ENCODE assay signal across 12 cellular contexts in genomic region chr17:2797632-2798031, GRCh38. TPM values are rescaled to one million over a fixed set of nuclear protein-coding genes. Genes with fewer than 3 reads are reported as not detected.
DNase-seq lines count a peak whose midpoint lies in the region; ATAC-seq and TF ChIP-seq lines count a peak whose summit lies in the region.
"Had no signal": no experiment of that assay in that cellular context is flagged by ENCODE, and none has a peak within 500 bp of the region (broad histone marks: within the 10 kb centered on the region; RNA-seq: fewer than 3 reads in every experiment).

No MANE protein-coding gene starts in this region.

- H3K9me3 ChIP-seq in muscle layer of duodenum (ENCODE audit: control insufficient read depth in 1 of 2, low read length in 2 of 2), result no peaks in the 10 kb centered on the region

- CTCF ChIA-PET in activated B cell treated with CpG ODN at 0.5 μM for 24 hours (lab: Charles Lee), result interaction anchor here (1.6 kb wide), 1 partner anchor 12 kb away, joined by 9 read pairs; no protein-coding TSS in a partner anchor

- intact Hi-C loops in activated B cell treated with CpG ODN at 0.5 μM for 24 hours (cut with micrococcal nuclease), result no loop called here

- H3K4me3 ChIP-seq in H7 (ENCODE audit: insufficient read depth, low read depth, low read length) (no peak overlapping the region), muscle layer of duodenum (ENCODE audit: low read depth in 1 of 2, low read length in 2 of 2) (peak overlapping the region; percentile 16 to 40)

- DNase-seq in NCI-H2029 (lab: John Stamatoyannopoulos, UW), result peak; percentile 37
- DNase-seq in NCI-H2029 treated with DMSO at 0.1 percent for 48 hours (lab: John Stamatoyannopoulos, UW), result no peak
- DNase-seq in H7, result peak; percentile 42
- no peak for DNase-seq in activated B cell treated with CpG ODN at 0.5 μM for 24 hours
- no peak for DNase-seq in iPS-NIHi7 (ENCODE audit: extremely low spot score)
- no peak for DNase-seq in putamen (ENCODE audit: low spot score)
- DNase-seq: 8988T, GOT3, head of caudate nucleus had no signal

- H3K27me3 ChIP-seq in H7 (ENCODE audit: control insufficient read depth, insufficient read depth, low read length), result no peaks in the 10 kb centered on the region
- no peaks in the 10 kb centered on the region for H3K27me3 ChIP-seq in muscle layer of duodenum (ENCODE audit: low read depth, low read length)

- H3K4me1 ChIP-seq in muscle layer of duodenum (ENCODE audit: control insufficient read depth in 1 of 2, insufficient read depth in 2 of 2, low read length in 2 of 2), result no peaks in the 10 kb centered on the region

- no peak for ATAC-seq in activated B cell treated with CpG ODN at 0.5 μM for 24 hours (ENCODE audit: low read depth)
- ATAC-seq in HG03045 (IDR thresholded peaks at IDR 0.05; ENCODE audit: unreplicated experiment), result no peak

- H3K36me3 ChIP-seq in H7 (replicated peaks; ENCODE audit: control insufficient read depth, insufficient read depth, low read length), result no peaks in the 10 kb centered on the region
- no peaks in the 10 kb centered on the region for H3K36me3 ChIP-seq in muscle layer of duodenum (ENCODE audit: control insufficient read depth in 1 of 2, insufficient read depth in 2 of 2, low read length in 2 of 2)

- peaks cover 65% of the 10 kb centered on the region for H3K4me1 Mint-ChIP-seq in activated B cell treated with CpG ODN at 0.5 μM for 24 hours

- POLR2A ChIA-PET in activated B cell treated with CpG ODN at 0.5 μM for 24 hours (lab: Charles Lee), result interaction anchor here (2.0 kb wide), 1 partner anchor 17 kb away, joined by 13 read pairs; no protein-coding TSS in a partner anchor

- peak overlapping the region; percentile 72 for H3K4me3 Mint-ChIP-seq in activated B cell treated with CpG ODN at 0.5 μM for 24 hours

- no peak for TF ChIP-seq CTCF in activated B cell treated with CpG ODN at 0.5 μM for 24 hours (IDR thresholded peaks at IDR 0.05)

- no peaks in the 10 kb centered on the region for H3K9me3 Mint-ChIP-seq in activated B cell treated with CpG ODN at 0.5 μM for 24 hours

- H3K27me3 Mint-ChIP-seq in activated B cell treated with CpG ODN at 0.5 μM for 24 hours, result no peaks in the 10 kb centered on the region

- H3K27ac ChIP-seq in muscle layer of duodenum (ENCODE audit: low read length), result no peak overlapping the region

- peak overlapping the region; percentile 26 for H3K27ac Mint-ChIP-seq in activated B cell treated with CpG ODN at 0.5 μM for 24 hours

- peaks cover 18% of the 10 kb centered on the region for H3K36me3 Mint-ChIP-seq in activated B cell treated with CpG ODN at 0.5 μM for 24 hours (ENCODE audit: low read depth)

RNA-seq across cellular contexts. Expression of gene RAP1GAP2, which starts 1.4 kb away (rescaled TPM):
- total RNA-seq in H7 (2014; rRNA removed; shearing (Covaris generic)), result 35.5 and 45.7 TPM in 2 replicates
- total RNA-seq in activated B cell treated with CpG ODN at 0.5 μM for 24 hours, result 2.5 and 2.6 TPM in 2 replicates

RNA-seq across cellular contexts. Expression of gene CCDC92B, which starts 48.2 kb away (rescaled TPM):
- 2.5 and 3.7 TPM in 2 replicates for total RNA-seq in H7 (2014; rRNA removed; shearing (Covaris generic))
- not detected in 2 replicates for total RNA-seq in activated B cell treated with CpG ODN at 0.5 μM for 24 hours
- total RNA-seq: lung microvascular endothelial cell had no signal

Comparison
In these comparisons a context has a peak if more than half of its experiments do, and no peak if none do; other contexts are left out.
1. DNase-seq: peak in NCI-H2029 (single experiment) and H7 (single experiment); none in NCI-H2029 treated with DMSO at 0.1 percent for 48 hours (single experiment), activated B cell treated with CpG ODN at 0.5 μM for 24 hours (single experiment), iPS-NIHi7 (single experiment) and putamen (single experiment).
2. RNA of gene RAP1GAP2, which starts 1.4 kb away (total RNA-seq): 35.5 to 45.7 TPM in H7; 2.5 to 2.6 TPM in activated B cell treated with CpG ODN at 0.5 μM for 24 hours; every median in the first group is over 10 times any median in the second.